In the genomic region with DNA sequence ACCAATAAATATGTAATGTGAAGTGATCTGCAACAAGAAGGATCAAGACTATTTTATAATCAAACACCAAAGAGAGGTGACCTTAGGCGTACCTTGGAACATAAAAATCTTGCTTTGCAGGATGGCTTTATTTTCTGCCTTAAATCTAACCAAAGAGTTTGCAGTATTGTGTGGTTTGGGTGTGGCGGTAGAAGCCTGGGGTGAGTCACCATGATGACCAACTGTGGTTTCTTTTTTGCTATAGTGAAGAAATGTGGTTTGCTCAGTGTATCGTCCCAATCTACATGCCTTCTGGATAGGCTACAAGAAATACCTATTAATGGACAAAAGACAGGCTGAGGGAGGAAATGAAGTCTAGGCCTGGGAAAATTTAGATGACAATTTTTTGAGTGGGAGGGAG, we compare ENCODE assay signal across 9 cellular contexts. TPM values are rescaled to one million over a fixed set of nuclear protein-coding genes. Genes with fewer than 3 reads are reported as not detected.
DNase-seq lines count a peak whose midpoint lies in the region; ATAC-seq and TF ChIP-seq lines count a peak whose summit lies in the region.
"Had no signal": no experiment of that assay in that cellular context is flagged by ENCODE, and none has a peak within 500 bp of the region (broad histone marks: within the 10 kb centered on the region; RNA-seq: fewer than 3 reads in every experiment).

No MANE protein-coding gene starts in this region.

- H3K4me1 ChIP-seq in PC-9 (replicated peaks; ENCODE audit: insufficient read depth) (peaks cover 88% of the 10 kb centered on the region), adrenal gland (replicated peaks in 1 of 2) (peaks cover 0 to 4% of the 10 kb centered on the region in 2 donors)
- H3K4me1 ChIP-seq in naive thymus-derived CD4-positive, alpha-beta T cell (ENCODE audit: control insufficient read depth in 2 of 2, insufficient read depth in 2 of 2, low read length in 2 of 2): peaks cover 6 to 22% of the 10 kb centered on the region in 2 donors

- H3K9me3 ChIP-seq in PC-9 (ENCODE audit: insufficient read depth, low read depth): no peaks in the 10 kb centered on the region
- H3K9me3 ChIP-seq in adrenal gland (replicated peaks in 1 of 3): no peaks in the 10 kb centered on the region
- H3K9me3 ChIP-seq in naive thymus-derived CD4-positive, alpha-beta T cell (ENCODE audit: control insufficient read depth in 2 of 3, low read length in 3 of 3): no peaks in the 10 kb centered on the region
- H3K9me3 ChIP-seq: heart left ventricle had no signal

- H3K27me3 Mint-ChIP-seq in naive thymus-derived CD4-positive, alpha-beta T cell: peaks cover 9 to 57% (median 12%) of the 10 kb centered on the region in 5 donors

- ATAC-seq in GM18858 (IDR thresholded peaks at IDR 0.05; ENCODE audit: unreplicated experiment) (peak; percentile 78), HG02973 (IDR thresholded peaks at IDR 0.05; ENCODE audit: unreplicated experiment) (peak; percentile 64)
- peak; percentile 57 for ATAC-seq in naive thymus-derived CD4-positive, alpha-beta T cell

- H3K79me2 ChIP-seq in PC-9 (ENCODE audit: low read depth): no peaks in the 10 kb centered on the region; the same call in 1 of the 2 replicates

- no peaks in the 10 kb centered on the region for H3K9me2 ChIP-seq in PC-9 (ENCODE audit: insufficient read depth)

- no peaks in the 10 kb centered on the region for H3K9me3 Mint-ChIP-seq in naive thymus-derived CD4-positive, alpha-beta T cell

- peaks cover 67% of the 10 kb centered on the region for H3F3A ChIP-seq in PC-9 (ENCODE audit: insufficient read depth, low read depth)

- peaks cover 7 to 55% (median 11%) of the 10 kb centered on the region in 7 donors for H3K4me1 Mint-ChIP-seq in naive thymus-derived CD4-positive, alpha-beta T cell

- no peaks in the 10 kb centered on the region for H3K36me3 ChIP-seq in PC-9 (ENCODE audit: low read depth)
- H3K36me3 ChIP-seq in adrenal gland (replicated peaks in 1 of 2): no peaks in the 10 kb centered on the region
- H3K36me3 ChIP-seq in naive thymus-derived CD4-positive, alpha-beta T cell (ENCODE audit: control insufficient read depth in 2 of 3, insufficient read depth in 3 of 3, low read length in 3 of 3): peaks cover 0 to 4% (median 0%) of the 10 kb centered on the region in 3 experiments
- H3K36me3 ChIP-seq: heart left ventricle had no signal

- H4K20me1 ChIP-seq in PC-9 (ENCODE audit: insufficient read depth): no peaks in the 10 kb centered on the region

- peak overlapping the region in 2 of 9 donors; percentile 48 to 58 for H3K27ac Mint-ChIP-seq in naive thymus-derived CD4-positive, alpha-beta T cell

- peak overlapping the region in 2 of 10 donors; percentile 48 to 75 for H3K4me3 Mint-ChIP-seq in naive thymus-derived CD4-positive, alpha-beta T cell

- no peaks in the 10 kb centered on the region for H3K27me3 ChIP-seq in PC-9 (ENCODE audit: insufficient read depth, low read depth)
- no peaks in the 10 kb centered on the region for H3K27me3 ChIP-seq in adrenal gland
- no peaks in the 10 kb centered on the region for H3K27me3 ChIP-seq in naive thymus-derived CD4-positive, alpha-beta T cell (ENCODE audit: control insufficient read depth in 2 of 2, insufficient read depth in 2 of 2, low read length in 2 of 2)
- H3K27me3 ChIP-seq: heart left ventricle had no signal

- peaks cover 0 to 9% (median 0%) of the 10 kb centered on the region in 5 donors for H3K36me3 Mint-ChIP-seq in naive thymus-derived CD4-positive, alpha-beta T cell

- TF ChIP-seq CTCF in PC-9 (conservative IDR thresholded peaks at IDR 0.05) (no peak), adrenal gland (IDR thresholded peaks at IDR 0.05) (no peak), coronary artery (IDR thresholded peaks at IDR 0.05) (no peak)

- H3K4me2 ChIP-seq in PC-9: peak overlapping the region; percentile 63

- intact Hi-C loops in PC-9 (cut with micrococcal nuclease; ENCODE audit: unreplicated experiment): no loop called here
- intact Hi-C loops in adrenal gland (cut with DNase I): no loop called here
- intact Hi-C loops in naive thymus-derived CD4-positive, alpha-beta T cell (cut with micrococcal nuclease): no loop called here
- intact Hi-C loops in cardiac septum (cut with DNase I): no loop called here

- CTCF ChIA-PET in PC-9 (lab: Charles Lee): no interaction called here
- CTCF ChIA-PET in naive thymus-derived CD4-positive, alpha-beta T cell (lab: Charles Lee): interaction anchor here (0.7 kb wide), 1 partner anchor 44 kb away, joined by 3 read pairs; no protein-coding TSS in a partner anchor

- no peak for TF ChIP-seq POLR2A in adrenal gland (IDR thresholded peaks at IDR 0.05)

- H3K27ac ChIP-seq in PC-9 (peak overlapping the region; percentile 94), adrenal gland (no peak overlapping the region), coronary artery (no peak overlapping the region)
- no peak overlapping the region for H3K27ac ChIP-seq in naive thymus-derived CD4-positive, alpha-beta T cell (ENCODE audit: low read depth, low read length)

- no peak overlapping the region; the same call in 1 of the 2 replicates for H3K4me3 ChIP-seq in PC-9
- no peak overlapping the region for H3K4me3 ChIP-seq in adrenal gland
- no peak overlapping the region for H3K4me3 ChIP-seq in naive thymus-derived CD4-positive, alpha-beta T cell (ENCODE audit: low read length)
- H3K4me3 ChIP-seq in coronary artery: no peak overlapping the region
- H3K4me3 ChIP-seq: heart left ventricle had no signal

- POLR2A ChIA-PET in PC-9 (lab: Charles Lee; ENCODE audit: unreplicated experiment): interaction anchor here (0.7 kb wide), 1 partner anchor 46 kb away, joined by 14 read pairs; no protein-coding TSS in a partner anchor
- POLR2A ChIA-PET in naive thymus-derived CD4-positive, alpha-beta T cell (lab: Charles Lee): interaction anchor here (0.6 kb wide), 1 partner anchor 24 kb away, joined by 4 read pairs; no protein-coding TSS in a partner anchor

- no peak overlapping the region for H2AFZ ChIP-seq in PC-9

- WGBS in adrenal gland, 4 donors: 45 to 62% (median 50%) methylated on average over 3 of the region's 3 CpGs

- DNase-seq in 8988T (peak; percentile 32), PC-9 (peak; percentile 73 to 97), adrenal gland (peak in 4 of 7 donors; percentile 23 to 35 (median 28)), cardiac septum (ENCODE audit: low spot score) (no peak), coronary artery (ENCODE audit: low spot score) (no peak)
- peak in 1 of 9 donors; percentile 59 for DNase-seq in naive thymus-derived CD4-positive, alpha-beta T cell

- BruUV-seq in PC-9 (replicated peaks; lab: Mats Ljungman, UMichigan): no TSS peak

RNA-seq across cellular contexts. Expression of a gene that starts 5.1 kb away (rescaled TPM):
- total RNA-seq in PC-9 (2021) (234 and 289 TPM in 2 replicates), adrenal gland (100 to 1,000 TPM; 130 to 229 (median 185) TPM), cardiac septum (449 TPM)
- 100 to 1,000 TPM in 1 of 3 donors, 10 to 100 TPM in 2; 54.3 to 329 (median 81.6) TPM for polyA plus RNA-seq in adrenal gland
- 100 to 1,000 TPM; 112 to 298 (median 185) TPM for total RNA-seq in naive thymus-derived CD4-positive, alpha-beta T cell
- 10 to 100 TPM; 31.1 to 43.8 TPM for polyA plus RNA-seq in naive thymus-derived CD4-positive, alpha-beta T cell

Comparison
In these comparisons a context has a peak if more than half of its experiments do, and no peak if none do; other contexts are left out.
1. DNase-seq: peak in 8988T (single experiment), PC-9 (2 of 2) and adrenal gland (4 of 7); none in cardiac septum (single experiment) and coronary artery (single experiment).
2. Peak in every context shown above with its lines, with median percentiles within 50 percentile points of each other: ATAC-seq.